ENCODE assay signal across 30 cellular contexts in the genomic region with DNA sequence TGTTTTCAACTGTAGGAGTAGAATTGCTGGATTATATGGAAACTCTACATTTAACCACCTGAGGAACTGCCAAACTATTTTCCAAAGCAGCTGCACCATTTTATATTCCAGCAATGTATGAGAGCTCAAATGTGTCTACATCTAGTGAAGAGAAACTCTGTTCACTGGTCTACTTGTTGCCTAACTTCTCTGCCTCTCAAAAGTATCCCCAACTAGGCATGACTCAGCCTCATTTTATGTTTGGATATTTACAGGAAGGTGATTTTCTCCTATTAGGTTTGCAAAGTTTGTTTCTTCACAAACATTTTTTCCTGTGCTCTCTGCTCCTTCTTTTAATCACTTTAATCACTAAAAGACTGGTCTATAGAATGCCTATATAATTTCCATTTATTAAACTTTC. TPM values are rescaled to one million over a fixed set of nuclear protein-coding genes. Genes with fewer than 3 reads are reported as not detected.
"Had no signal": no experiment of that assay in that cellular context is flagged by ENCODE, and none has a peak within 500 bp of the region (broad histone marks: within the 10 kb centered on the region; RNA-seq: fewer than 3 reads in every experiment).

No MANE protein-coding gene starts in this region.

- DNase-seq: activated CD4-positive, alpha-beta memory T cell treated with anti-CD3 and anti-CD28 coated beads for 36 hours; activated CD4-positive, alpha-beta T cell treated with anti-CD3 and anti-CD28 coated beads, Interleukin-2, amount 10 ng/mL, durations not matched to agents 24 days and 14 days; activated CD4-positive, CD25-positive, alpha-beta regulatory T cell treated with anti-CD3 and anti-CD28 coated beads, Interleukin-2, amount 50 U/mL, for 72 hours; activated CD8-positive, alpha-beta memory T cell treated with anti-CD3 and anti-CD28 coated beads, Interleukin-2, amount 50 U/mL, for 4 hours; activated effector memory CD4-positive, alpha-beta T cell treated with anti-CD3 and anti-CD28 coated beads, Interleukin-2, amount 50 U/mL, for 16 hours; activated naive CD4-positive, alpha-beta T cell treated with anti-CD3 and anti-CD28 coated beads for 36 hours; activated naive CD8-positive, alpha-beta T cell treated with anti-CD3 and anti-CD28 coated beads, Interleukin-2, amount 10 ng/mL, durations not matched to agents 7 days and 5 days; activated T-cell treated with anti-CD3 and anti-CD28 coated beads, Interleukin-2, amount 50 U/mL, for 1 hour; brain microvascular endothelial cell; dermis blood vessel endothelial cell; effector CD4-positive, alpha-beta T cell; heart left ventricle; hypothalamus; immature natural killer cell; lower lobe of right lung; mesendoderm; natural killer cell; occipital lobe; psoas muscle; stimulated activated CD4-positive, alpha-beta T cell treated with anti-CD3 and anti-CD28 coated beads, Interleukin-2, amount 100 ng/mL, for 48 hours; stimulated activated naive CD4-positive, alpha-beta T cell treated with Interleukin-2 at 50 U/mL for 16 hours; T-helper 17 cell; T1000 had no signal

- H3K27me3 ChIP-seq: brain microvascular endothelial cell, heart left ventricle, neural progenitor cell, right atrium auricular region, tibial nerve had no signal

- H3K9ac ChIP-seq: neural progenitor cell, parathyroid adenoma had no signal

- H2AFZ ChIP-seq: neural progenitor cell, parathyroid adenoma had no signal

- H3K27ac ChIP-seq: brain microvascular endothelial cell, heart left ventricle, lower lobe of right lung, neural progenitor cell, parathyroid adenoma, psoas muscle, right atrium auricular region, tibial nerve had no signal

- H3K4me3 ChIP-seq: heart left ventricle, lower lobe of right lung, neural progenitor cell, psoas muscle, right atrium auricular region, tibial nerve had no signal

- H3K4me1 ChIP-seq: heart left ventricle, lower lobe of right lung, neural progenitor cell, parathyroid adenoma, psoas muscle, right atrium auricular region, tibial nerve had no signal

- FAIRE-seq: astrocyte, colon had no signal

- H3K79me2 ChIP-seq: parathyroid adenoma had no signal

- H3K4me2 ChIP-seq: neural progenitor cell had no signal

- H3K36me3 ChIP-seq: brain microvascular endothelial cell, heart left ventricle, lower lobe of right lung, right atrium auricular region, tibial nerve had no signal

RNA-seq across cellular contexts. Expression of a gene that starts 49.8 kb away (rescaled TPM):
- total RNA-seq: activated CD4-positive, alpha-beta memory T cell treated with anti-CD3 and anti-CD28 coated beads for 36 hours; activated CD8-positive, alpha-beta memory T cell treated with anti-CD3 and anti-CD28 coated beads for 36 hours; activated naive CD4-positive, alpha-beta T cell treated with anti-CD3 and anti-CD28 coated beads for 36 hours; activated naive CD8-positive, alpha-beta T cell treated with anti-CD3 and anti-CD28 coated beads, Interleukin-2, amount 10 ng/mL, durations not matched to agents 7 days and 5 days; astrocyte; dermis blood vessel endothelial cell had no signal
- polyA plus RNA-seq: immature natural killer cell had no signal
